ENCODE assay signal across 8 cellular contexts in genomic region chr4:78777556-78777900, GRCh38. TPM values are rescaled to one million over a fixed set of nuclear protein-coding genes. Genes with fewer than 3 reads are reported as not detected.
A peak's percentile ranks its signal among the peaks of the same experiment; 100 is the strongest.
DNase-seq lines count a peak whose midpoint lies in the region; ATAC-seq, FAIRE-seq and TF ChIP-seq lines count a peak whose summit lies in the region.

No MANE protein-coding gene starts in this region.

- TF ChIP-seq POLR2A in endothelial cell of umbilical vein (IDR thresholded peaks at IDR 0.05; ENCODE audit: low read depth, low read length): no peak
- no peak for TF ChIP-seq POLR2A in ovary (IDR thresholded peaks at IDR 0.05)

- no peaks in the 10 kb centered on the region for H3K9me3 Mint-ChIP-seq in CD8-positive, alpha-beta memory T cell

- H3K9me1 ChIP-seq in endothelial cell of umbilical vein (replicated peaks; ENCODE audit: control insufficient read depth, extremely low read depth, insufficient read depth, low read length): no peaks in the 10 kb centered on the region

- peaks cover 17 to 24% (median 19%) of the 10 kb centered on the region in 3 donors for H3K4me1 Mint-ChIP-seq in CD8-positive, alpha-beta memory T cell

- H3K36me3 ChIP-seq in CD8-positive, alpha-beta memory T cell (ENCODE audit: insufficient read depth, low read length): no peaks in the 10 kb centered on the region
- H3K36me3 ChIP-seq in endothelial cell of umbilical vein (ENCODE audit: control insufficient read depth in 2 of 2, extremely low read depth in 1 of 2, insufficient read depth in 2 of 2, low read length in 2 of 2) (no peaks in the 10 kb centered on the region), ovary (no peaks in the 10 kb centered on the region)

- TF ChIP-seq CTCF in endothelial cell of umbilical vein (IDR thresholded peaks at IDR 0.05; ENCODE audit: extremely low read depth in 1 of 2, insufficient read depth in 1 of 2, low read depth in 1 of 2, low read length in 2 of 2) (no peak), ovary (IDR thresholded peaks at IDR 0.05) (no peak)

- dilution Hi-C loops in endothelial cell of umbilical vein (cut with MboI; ENCODE audit: extremely low pct_ligation_motif_present, low sequenced_read_pairs): no loop called here

- BruUV-seq in endothelial cell of umbilical vein (replicated peaks; lab: Mats Ljungman, UMichigan): TSS peak; percentile 40

- H3K27ac ChIP-seq in CD8-positive, alpha-beta memory T cell (ENCODE audit: low read depth, low read length): peak overlapping the region; percentile 73
- H3K27ac ChIP-seq in endothelial cell of umbilical vein (ENCODE audit: insufficient read depth, low read depth, low read length) (no peak overlapping the region), ovary (no peak overlapping the region)

- H3K27me3 Mint-ChIP-seq in CD8-positive, alpha-beta memory T cell: peaks cover 0 to 3% of the 10 kb centered on the region in 2 donors

- peaks cover 7% of the 10 kb centered on the region for H4K20me1 ChIP-seq in endothelial cell of umbilical vein (replicated peaks; ENCODE audit: control insufficient read depth, extremely low read depth, insufficient read depth, low read length)

- H2AFZ ChIP-seq in endothelial cell of umbilical vein (ENCODE audit: low read depth, low read length): no peak overlapping the region

- no peak for FAIRE-seq in endothelial cell of umbilical vein (lab: Jason Lieb, UNC)

- peaks cover 30% of the 10 kb centered on the region for H3K4me1 ChIP-seq in CD8-positive, alpha-beta memory T cell (ENCODE audit: insufficient read depth, low read length)
- peaks cover 24% of the 10 kb centered on the region for H3K4me1 ChIP-seq in endothelial cell of umbilical vein (ENCODE audit: control insufficient read depth, extremely low read depth, insufficient read depth, low read length)
- H3K4me1 ChIP-seq in ovary (ENCODE audit: insufficient read depth): peaks cover 3% of the 10 kb centered on the region

- peak overlapping the region in 6 of 7 donors; percentile 88 to 97 (median 94) for H3K4me3 Mint-ChIP-seq in CD8-positive, alpha-beta memory T cell

- peak overlapping the region; percentile 88 for H3K9ac ChIP-seq in endothelial cell of umbilical vein (replicated peaks; ENCODE audit: extremely low read depth, insufficient read depth, low read length)

- peaks cover 61% of the 10 kb centered on the region for H3K79me2 ChIP-seq in endothelial cell of umbilical vein (ENCODE audit: control insufficient read depth, insufficient read depth, low read length)

- peak overlapping the region; percentile 76 for H3K4me3 ChIP-seq in CD8-positive, alpha-beta memory T cell (ENCODE audit: low read length)
- peak overlapping the region; percentile 89 to 99 (median 91) for H3K4me3 ChIP-seq in endothelial cell of umbilical vein (replicated peaks in 1 of 3; ENCODE audit: insufficient read depth in 1 of 3, low read depth in 1 of 3, low read length in 3 of 3)
- peak overlapping the region; percentile 70 for H3K4me3 ChIP-seq in ovary

- H3K27me3 ChIP-seq in CD8-positive, alpha-beta memory T cell (ENCODE audit: insufficient read depth, low read length, poor library complexity, severe bottlenecking): no peaks in the 10 kb centered on the region
- H3K27me3 ChIP-seq in endothelial cell of umbilical vein (ENCODE audit: control insufficient read depth in 2 of 2, insufficient read depth in 2 of 2, low read length in 2 of 2) (no peaks in the 10 kb centered on the region), ovary (no peaks in the 10 kb centered on the region)

- no peaks in the 10 kb centered on the region for H3K9me3 ChIP-seq in CD8-positive, alpha-beta memory T cell (ENCODE audit: low read length)
- H3K9me3 ChIP-seq in endothelial cell of umbilical vein (replicated peaks; ENCODE audit: control insufficient read depth, insufficient read depth, low read length) (no peaks in the 10 kb centered on the region), ovary (no peaks in the 10 kb centered on the region)

- CTCF ChIA-PET in CD8-positive, alpha-beta memory T cell (lab: Charles Lee): interaction anchor here (1.2 kb wide), 1 partner anchor 160 kb away, joined by 3 read pairs; no protein-coding TSS in a partner anchor
- CTCF ChIA-PET in endothelial cell of umbilical vein (lab: Charles Lee): interaction anchor here (0.6 to 2.8 kb wide), 10 partner anchors 12 to 165 kb away, joined by 3 to 28 read pairs (median 4); no protein-coding TSS in a partner anchor

- peak overlapping the region in 3 of 8 donors; percentile 89 to 96 (median 95) for H3K27ac Mint-ChIP-seq in CD8-positive, alpha-beta memory T cell

- no peak for TF ChIP-seq EP300 in ovary (IDR thresholded peaks at IDR 0.05)

- intact Hi-C loops in endothelial cell of umbilical vein (cut with micrococcal nuclease): loop anchor here (1.0 to 5.0 kb wide), 5 partner anchors 57 to 915 kb away; partner anchors contain the start of genes ANXA3 and MRPL1
- intact Hi-C loops in ovary (cut with DNase I): no loop called here

- H3K4me2 ChIP-seq in endothelial cell of umbilical vein (ENCODE audit: insufficient read depth, low read length): peak overlapping the region; percentile 91

- POLR2A ChIA-PET in CD8-positive, alpha-beta memory T cell (lab: Charles Lee): no interaction called here
- POLR2A ChIA-PET in endothelial cell of umbilical vein (lab: Charles Lee): no interaction called here

- peaks cover 0 to 8% (median 0%) of the 10 kb centered on the region in 3 donors for H3K36me3 Mint-ChIP-seq in CD8-positive, alpha-beta memory T cell

- DNase-seq in CD8-positive, alpha-beta memory T cell: peak in 1 of 5 donors; percentile 69
- DNase-seq in OCI-M1 (lab: John Stamatoyannopoulos, UW) (peak; percentile 63), endothelial cell of umbilical vein (ENCODE audit: low read depth, low spot score) (no peak), ovary (no peak), RPMI8226 (no peak), NCI-H526 treated with DMSO at 0.1 percent for 48 hours (lab: John Stamatoyannopoulos, UW) (no peak), UCSD-AML1 (lab: John Stamatoyannopoulos, UW; ENCODE audit: unreplicated experiment) (no peak)

- 81 to 85% (median 84%) methylated on average over 7 of the region's 7 CpGs for WGBS in ovary, 3 donors

- no peak for ATAC-seq in GM18868 (IDR thresholded peaks at IDR 0.05; ENCODE audit: unreplicated experiment)

TF ChIP-seq in endothelial cell of umbilical vein, 7 proteins besides CTCF, POLR2A, EP300 and RAD21:
- TF ChIP-seq EZH2 (IDR thresholded peaks at IDR 0.05; ENCODE audit: borderline replicate concordance, low read depth, low read length, severe bottlenecking): no peak
- no peak for TF ChIP-seq MAX (IDR thresholded peaks at IDR 0.05; ENCODE audit: insufficient read depth, insufficient read length)
- TF ChIP-seq POLR2AphosphoS5 (IDR thresholded peaks at IDR 0.05; ENCODE audit: insufficient read depth, low read depth, low read length): no peak
- TF ChIP-seq MYC (IDR thresholded peaks at IDR 0.05; ENCODE audit: low read depth, low read length): no peak
- no peak for TF ChIP-seq GATA2 (IDR thresholded peaks at IDR 0.05; ENCODE audit: insufficient read depth, insufficient read length, low read depth, low read length)
- no peak for TF ChIP-seq FOS (IDR thresholded peaks at IDR 0.05; ENCODE audit: borderline replicate concordance, insufficient read depth, low read length)

RNA-seq across cellular contexts. Expression of gene BMP2K, which starts 1.4 kb away (rescaled TPM):
- total RNA-seq in CD8-positive, alpha-beta memory T cell: 10 to 100 TPM; 20.1 to 20.7 TPM
- polyA plus RNA-seq in CD8-positive, alpha-beta memory T cell: 1.6 TPM
- 37.9 and 38.9 TPM in 2 replicates for total RNA-seq in endothelial cell of umbilical vein
- 14.9 and 16.1 TPM in 2 replicates for polyA plus RNA-seq in endothelial cell of umbilical vein
- polyA plus RNA-seq in endothelial cell of umbilical vein (2011; cell fraction: cytosol; rRNA removed): 13.1 and 16.8 TPM in 2 replicates
- polyA plus RNA-seq in endothelial cell of umbilical vein (2011; cell fraction: nucleus; rRNA removed): 60.9 and 70.7 TPM in 2 replicates
- polyA plus RNA-seq in endothelial cell of umbilical vein (2012): 15.3 and 16.1 TPM in 2 replicates
- 43.5 and 55.3 TPM in 2 replicates for polyA minus RNA-seq in endothelial cell of umbilical vein
- 10.2 TPM for polyA minus RNA-seq in endothelial cell of umbilical vein (2011; cell fraction: cytosol; rRNA and poly(A)+ RNA removed)
- polyA minus RNA-seq in endothelial cell of umbilical vein (2011; cell fraction: nucleus; rRNA and poly(A)+ RNA removed): 132 and 204 TPM in 2 replicates
- total RNA-seq in ovary: 10 to 100 TPM; 15.7 to 57.3 (median 27.9) TPM
- polyA plus RNA-seq in ovary: 10 to 100 TPM in 1 of 2 donors, 1 to 10 TPM in 1; 4.8 to 20.4 TPM
